ENCODE assay signal across 16 cellular contexts in genomic region chr1:15454256-15454655, GRCh38. TPM values are rescaled to one million over a fixed set of nuclear protein-coding genes. Genes with fewer than 3 reads are reported as not detected.
A peak's percentile ranks its signal among the peaks of the same experiment; 100 is the strongest.
DNase-seq lines count a peak whose midpoint lies in the region; ATAC-seq, FAIRE-seq and TF ChIP-seq lines count a peak whose summit lies in the region.
"Had no signal": no experiment of that assay in that cellular context is flagged by ENCODE, and none has a peak within 500 bp of the region (broad histone marks: within the 10 kb centered on the region; RNA-seq: fewer than 3 reads in every experiment).

No MANE protein-coding gene starts in this region.

- H3K4me3 ChIP-seq in NB4 (ENCODE audit: low read depth, low read length), result no peak overlapping the region
- no peak overlapping the region for H3K4me3 ChIP-seq in bronchial epithelial cell (ENCODE audit: low read depth, low read length)
- H3K4me3 ChIP-seq: prostate gland, upper lobe of left lung had no signal

- peak; percentile 46 for DNase-seq in AG20443 (ENCODE audit: low spot score)
- DNase-seq in NB4 (ENCODE audit: low read depth), result peak; percentile 47
- peak; percentile 48 for DNase-seq in bronchial epithelial cell (ENCODE audit: low read depth)
- peak; percentile 53 for DNase-seq in myocyte (ENCODE audit: low read depth)
- DNase-seq in activated CD4-positive, alpha-beta T cell treated with anti-CD3 and anti-CD28 coated beads, Interleukin-2, amount 50 U/mL, for 48 hours, result no peak
- DNase-seq in activated CD4-positive, alpha-beta T cell treated with anti-CD3 and anti-CD28 coated beads, Interleukin-2, amount 10 ng/mL, durations not matched to agents 7 days and 5 days, result no peak
- no peak for DNase-seq in head of caudate nucleus
- DNase-seq: activated naive CD8-positive, alpha-beta T cell treated with anti-CD3 and anti-CD28 coated beads, Interleukin-2, amount 50 U/mL, for 24 hours; BE2C; NCI-H2171; stimulated activated CD4-positive, alpha-beta T cell treated with anti-CD3 and anti-CD28 coated beads, Interleukin-2, amount 100 ng/mL, for 24 hours; upper lobe of left lung had no signal

- peaks cover 3% of the 10 kb centered on the region for H3K27me3 Mint-ChIP-seq in activated CD4-positive, alpha-beta T cell treated with anti-CD3 and anti-CD28 coated beads, Interleukin-2, amount 10 ng/mL, durations not matched to agents 7 days and 5 days

- no peaks in the 10 kb centered on the region for H3K27me3 ChIP-seq in bronchial epithelial cell (ENCODE audit: control insufficient read depth, insufficient read depth, low read length)
- H3K27me3 ChIP-seq: BE2C, upper lobe of left lung had no signal

- H3K9me3 Mint-ChIP-seq in activated CD4-positive, alpha-beta T cell treated with anti-CD3 and anti-CD28 coated beads, Interleukin-2, amount 10 ng/mL, durations not matched to agents 7 days and 5 days, result no peaks in the 10 kb centered on the region
- H3K9me3 Mint-ChIP-seq: activated naive CD8-positive, alpha-beta T cell treated with anti-CD3 and anti-CD28 coated beads, Interleukin-2, amount 50 U/mL, for 24 hours had no signal

- no peaks in the 10 kb centered on the region for H3K4me1 Mint-ChIP-seq in activated CD4-positive, alpha-beta T cell treated with anti-CD3 and anti-CD28 coated beads, Interleukin-2, amount 10 ng/mL, durations not matched to agents 7 days and 5 days
- H3K4me1 Mint-ChIP-seq: activated naive CD8-positive, alpha-beta T cell treated with anti-CD3 and anti-CD28 coated beads, Interleukin-2, amount 50 U/mL, for 24 hours had no signal

- ATAC-seq in GM19023 (IDR thresholded peaks at IDR 0.05; ENCODE audit: unreplicated experiment), result no peak
- ATAC-seq: activated naive CD8-positive, alpha-beta T cell treated with anti-CD3 and anti-CD28 coated beads, Interleukin-2, amount 50 U/mL, for 24 hours had no signal

- intact Hi-C loops in head of caudate nucleus (cut with DNase I), result no loop called here

- no peaks in the 10 kb centered on the region for H3K36me3 Mint-ChIP-seq in activated CD4-positive, alpha-beta T cell treated with anti-CD3 and anti-CD28 coated beads, Interleukin-2, amount 10 ng/mL, durations not matched to agents 7 days and 5 days (ENCODE audit: low read depth)

- CTCF ChIA-PET in activated CD4-positive, alpha-beta T cell treated with anti-CD3 and anti-CD28 coated beads, Interleukin-2, amount 10 ng/mL, durations not matched to agents 7 days and 5 days (lab: Charles Lee), result no interaction called here

- TF ChIP-seq POLR2A in NB4 (IDR thresholded peaks at IDR 0.05; ENCODE audit: extremely low read depth, insufficient read length), result no peak

- H3K4me3 Mint-ChIP-seq in activated CD4-positive, alpha-beta T cell treated with anti-CD3 and anti-CD28 coated beads, Interleukin-2, amount 10 ng/mL, durations not matched to agents 7 days and 5 days, result no peak overlapping the region
- H3K4me3 Mint-ChIP-seq: activated naive CD8-positive, alpha-beta T cell treated with anti-CD3 and anti-CD28 coated beads, Interleukin-2, amount 50 U/mL, for 24 hours had no signal

- TF ChIP-seq CTCF in NB4 (IDR thresholded peaks at IDR 0.05; ENCODE audit: low read depth, low read length) (no peak), bronchial epithelial cell (IDR thresholded peaks at IDR 0.05; ENCODE audit: insufficient read depth, low read length, severe bottlenecking) (no peak)

- H3K27ac Mint-ChIP-seq in activated CD4-positive, alpha-beta T cell treated with anti-CD3 and anti-CD28 coated beads, Interleukin-2, amount 10 ng/mL, durations not matched to agents 7 days and 5 days, result no peak overlapping the region
- H3K27ac Mint-ChIP-seq: activated naive CD8-positive, alpha-beta T cell treated with anti-CD3 and anti-CD28 coated beads, Interleukin-2, amount 50 U/mL, for 24 hours had no signal

- POLR2A ChIA-PET in activated CD4-positive, alpha-beta T cell treated with anti-CD3 and anti-CD28 coated beads, Interleukin-2, amount 10 ng/mL, durations not matched to agents 7 days and 5 days (lab: Charles Lee), result no interaction called here

- FAIRE-seq in bronchial epithelial cell (lab: Jason Lieb, UNC), result no peak
- FAIRE-seq: GM12892 had no signal

- H3K36me3 ChIP-seq in bronchial epithelial cell (ENCODE audit: control insufficient read depth, insufficient read depth, low read length), result no peaks in the 10 kb centered on the region
- H3K36me3 ChIP-seq: BE2C, prostate gland, upper lobe of left lung had no signal

RNA-seq across cellular contexts. Expression of gene CELA2A, which starts 2.3 kb away (rescaled TPM):
- total RNA-seq in bronchial epithelial cell, result not detected in 2 replicates
- 0.57 TPM in 1 of 2 replicates, not detected in the other for total RNA-seq in myocyte
- not detected for polyA plus RNA-seq in myocyte (2012)
- total RNA-seq in activated CD4-positive, alpha-beta T cell treated with anti-CD3 and anti-CD28 coated beads, Interleukin-2, amount 10 ng/mL, durations not matched to agents 7 days and 5 days, result not detected
- total RNA-seq: glomerular endothelial cell had no signal

RNA-seq across cellular contexts. Expression of gene CTRC, which starts 16.0 kb away (rescaled TPM):
- total RNA-seq in bronchial epithelial cell, result not detected in 2 replicates
- 0.21 and 0.72 TPM in 2 replicates for total RNA-seq in myocyte
- 0.30 TPM for polyA plus RNA-seq in myocyte (2012)
- total RNA-seq in activated CD4-positive, alpha-beta T cell treated with anti-CD3 and anti-CD28 coated beads, Interleukin-2, amount 10 ng/mL, durations not matched to agents 7 days and 5 days, result under 1 TPM; 0.08 to 0.30 TPM
- total RNA-seq: glomerular endothelial cell, prostate gland had no signal

RNA-seq across cellular contexts. Expression of gene CELA2B, which starts 21.6 kb away (rescaled TPM):
- total RNA-seq in bronchial epithelial cell (not detected in 2 replicates), myocyte (0.78 and 3.7 TPM in 2 replicates)
- 1.5 TPM for polyA plus RNA-seq in myocyte (2012)
- not detected for total RNA-seq in activated CD4-positive, alpha-beta T cell treated with anti-CD3 and anti-CD28 coated beads, Interleukin-2, amount 10 ng/mL, durations not matched to agents 7 days and 5 days
- total RNA-seq: glomerular endothelial cell had no signal

RNA-seq across cellular contexts. Expression of gene EFHD2, which starts 44.6 kb away (rescaled TPM):
- total RNA-seq in bronchial epithelial cell (41.5 and 42.6 TPM in 2 replicates), myocyte (84.4 and 207 TPM in 2 replicates)
- polyA plus RNA-seq in myocyte (2012), result 18.9 TPM
- total RNA-seq in activated CD4-positive, alpha-beta T cell treated with anti-CD3 and anti-CD28 coated beads, Interleukin-2, amount 10 ng/mL, durations not matched to agents 7 days and 5 days, result 10 to 100 TPM; 67.6 to 69.5 TPM

Comparison
In these comparisons a context has a peak if more than half of its experiments do, and no peak if none do; other contexts are left out.
1. DNase-seq: peak in AG20443 (single experiment), NB4 (single experiment), bronchial epithelial cell (single experiment) and myocyte (single experiment); none in activated CD4-positive, alpha-beta T cell treated with anti-CD3 and anti-CD28 coated beads, Interleukin-2, amount 50 U/mL, for 48 hours (0 of 2), activated CD4-positive, alpha-beta T cell treated with anti-CD3 and anti-CD28 coated beads, Interleukin-2, amount 10 ng/mL, durations not matched to agents 7 days and 5 days (single experiment) and head of caudate nucleus (0 of 42).